Comparison of ENCODE assay signal across 11 cellular contexts in genomic region chr7:1534330-1535099, GRCh38. TPM values are rescaled to one million over a fixed set of nuclear protein-coding genes. Genes with fewer than 3 reads are reported as not detected.
A peak's percentile ranks its signal among the peaks of the same experiment; 100 is the strongest.
DNase-seq lines count a peak whose midpoint lies in the region; ATAC-seq, FAIRE-seq and TF ChIP-seq lines count a peak whose summit lies in the region.
"Had no signal": no experiment of that assay in that cellular context is flagged by ENCODE, and none has a peak within 500 bp of the region (broad histone marks: within the 10 kb centered on the region; RNA-seq: fewer than 3 reads in every experiment).

No MANE protein-coding gene starts in this region.

- H3K27me3 ChIP-seq in HUES48 (ENCODE audit: control insufficient read depth, insufficient read depth, low read length) = no peaks in the 10 kb centered on the region
- no peaks in the 10 kb centered on the region for H3K27me3 ChIP-seq in endothelial cell of umbilical vein (ENCODE audit: control insufficient read depth in 2 of 2, insufficient read depth in 2 of 2, low read length in 2 of 2)
- H3K27me3 ChIP-seq in pancreas = no peaks in the 10 kb centered on the region
- no peaks in the 10 kb centered on the region for H3K27me3 ChIP-seq in A673 (replicated peaks; ENCODE audit: insufficient read depth, low read depth, low read length, poor library complexity)

- FAIRE-seq in A549 (lab: Jason Lieb, UNC) = no peak
- FAIRE-seq in endothelial cell of umbilical vein (lab: Jason Lieb, UNC) = no peak
- no peak for FAIRE-seq in pancreas (lab: Jason Lieb, UNC)

- TF ChIP-seq RAD21 in A549 (conservative IDR thresholded peaks at IDR 0.05 in 1 of 2, IDR thresholded peaks at IDR 0.05 in 1 of 2) = no peak

- H4K20me1 ChIP-seq in endothelial cell of umbilical vein (replicated peaks; ENCODE audit: control insufficient read depth, extremely low read depth, insufficient read depth, low read length) = no peaks in the 10 kb centered on the region

- H3K36me3 ChIP-seq in HUES48 (ENCODE audit: control insufficient read depth, insufficient read depth, low read length) (peaks cover 2% of the 10 kb centered on the region; the same call in 1 of the 2 replicates), endothelial cell of umbilical vein (ENCODE audit: control insufficient read depth in 2 of 2, extremely low read depth in 1 of 2, insufficient read depth in 2 of 2, low read length in 2 of 2) (peaks cover under 1 to 4% of the 10 kb centered on the region in 2 experiments), pancreas (peaks cover 0 to 5% (median 0%) of the 10 kb centered on the region in 3 donors), A673 (ENCODE audit: insufficient read depth, low read length, poor library complexity, severe bottlenecking) (no peaks in the 10 kb centered on the region)

- H3K4me3 ChIP-seq in A549 (peak overlapping the region; percentile 98), HUES48 (ENCODE audit: low read depth, low read length) (no peak overlapping the region), endothelial cell of umbilical vein (replicated peaks in 1 of 3; ENCODE audit: insufficient read depth in 1 of 3, low read depth in 1 of 3, low read length in 3 of 3) (no peak overlapping the region), pancreas (no peak overlapping the region), A673 (ENCODE audit: low read depth, low read length, poor library complexity, severe bottlenecking) (no peak overlapping the region)

- H3K27ac ChIP-seq in A549 (peak overlapping the region; percentile 97 to 98), HUES48 (ENCODE audit: low read depth, low read length) (peak overlapping the region; percentile 48), endothelial cell of umbilical vein (ENCODE audit: insufficient read depth, low read depth, low read length) (peak overlapping the region; percentile 97), pancreas (peak overlapping the region; percentile 97 to 99 (median 98)), A673 (ENCODE audit: low read depth, low read length, poor library complexity, severe bottlenecking) (no peak overlapping the region)

- no peak for TF ChIP-seq CTCF in A549 (IDR thresholded peaks at IDR 0.05)
- no peak for TF ChIP-seq CTCF in endothelial cell of umbilical vein (IDR thresholded peaks at IDR 0.05; ENCODE audit: extremely low read depth in 1 of 2, insufficient read depth in 1 of 2, low read depth in 1 of 2, low read length in 2 of 2)
- TF ChIP-seq CTCF in pancreas (IDR thresholded peaks at IDR 0.05) = no peak
- TF ChIP-seq CTCF in A673 (conservative IDR thresholded peaks at IDR 0.05; ENCODE audit: low read depth, low read length) = no peak

- CTCF ChIA-PET in A549 (lab: Yijun Ruan, JAX) (interaction anchor here (0.8 to 18.4 kb wide), 11 partner anchors 9 to 102 kb away, joined by 3 to 204 read pairs (median 5); partner anchors contain the start of gene TMEM184A), endothelial cell of umbilical vein (lab: Charles Lee) (interaction anchor here (1.1 kb wide), 1 partner anchor 9 kb away, joined by 4 read pairs; no protein-coding TSS in a partner anchor), A673 (lab: Charles Lee) (interaction anchor here (0.6 kb wide), 1 partner anchor 1157 kb away, joined by 3 read pairs; no protein-coding TSS in a partner anchor)

- H2AFZ ChIP-seq in endothelial cell of umbilical vein (ENCODE audit: low read depth, low read length) = no peak overlapping the region

- 66% methylated on average over 24 of the region's 30 CpGs for WGBS in A549 (ENCODE audit: missing lambda C conversion rate)
- WGBS in pancreas, 2 donors = 79 to 85% methylated on average over 30 of the region's 30 CpGs

- ATAC-seq in A549 (no peak), pancreas (no peak)

- peaks cover 48% of the 10 kb centered on the region for H3K79me2 ChIP-seq in endothelial cell of umbilical vein (ENCODE audit: control insufficient read depth, insufficient read depth, low read length)

- intact Hi-C loops in endothelial cell of umbilical vein (cut with micrococcal nuclease) = no loop called here
- intact Hi-C loops in pancreas (cut with DNase I) = no loop called here
- intact Hi-C loops in A673 (cut with micrococcal nuclease; ENCODE audit: unreplicated experiment) = no loop called here

- H3K9me3 ChIP-seq in A549 (no peaks in the 10 kb centered on the region), HUES48 (ENCODE audit: control insufficient read depth, insufficient read depth, low read length) (no peaks in the 10 kb centered on the region), endothelial cell of umbilical vein (replicated peaks; ENCODE audit: control insufficient read depth, insufficient read depth, low read length) (no peaks in the 10 kb centered on the region), pancreas (no peaks in the 10 kb centered on the region), A673 (ENCODE audit: low read depth, low read length, poor library complexity, severe bottlenecking) (no peaks in the 10 kb centered on the region)

- no TSS peak for BruUV-seq in endothelial cell of umbilical vein (replicated peaks; lab: Mats Ljungman, UMichigan)
- BruUV-seq in A673 (replicated peaks; lab: Mats Ljungman, UMichigan) = no TSS peak

- DNase-seq in A549 (ENCODE audit: low read depth in 1 of 2, low spot score in 1 of 2) (peak in 1 of 2 experiments; percentile 64), endothelial cell of umbilical vein (ENCODE audit: low read depth, low spot score) (no peak), pancreas (peak in 5 of 6 donors; percentile 32 to 82 (median 36)), hypothalamus (lab: John Stamatoyannopoulos, UW) (no peak), ecto neural progenitor cell (ENCODE audit: low spot score) (no peak), A673 (ENCODE audit: low spot score) (no peak), HT-29 (ENCODE audit: low spot score) (no peak)
- DNase-seq: DMS153, head of caudate nucleus, NCI-H510A treated with DMSO at 0.1 percent for 48 hours had no signal

- TF ChIP-seq EP300 in A549 (IDR thresholded peaks at IDR 0.05) = no peak

- H3K9me1 ChIP-seq in endothelial cell of umbilical vein (replicated peaks; ENCODE audit: control insufficient read depth, extremely low read depth, insufficient read depth, low read length) = no peaks in the 10 kb centered on the region

- POLR2A ChIA-PET in A549 (lab: Yijun Ruan, JAX) = interaction anchor here (1.1 kb wide), 1 partner anchor 16 kb away, joined by 5 read pairs; no protein-coding TSS in a partner anchor
- POLR2A ChIA-PET in endothelial cell of umbilical vein (lab: Charles Lee) = interaction anchor here (1.0 kb wide), 1 partner anchor 13 kb away, joined by 3 read pairs; no protein-coding TSS in a partner anchor
- POLR2A ChIA-PET in A673 (lab: Charles Lee; ENCODE audit: low non-redundant PET) = interaction anchor here (0.7 kb wide), 1 partner anchor 964 kb away, joined by 4 read pairs; no protein-coding TSS in a partner anchor

- H3K9ac ChIP-seq in HUES48 (ENCODE audit: low read depth, low read length) (no peak overlapping the region), endothelial cell of umbilical vein (replicated peaks; ENCODE audit: extremely low read depth, insufficient read depth, low read length) (peak overlapping the region; percentile 69)

- dilution Hi-C loops in endothelial cell of umbilical vein (cut with MboI; ENCODE audit: extremely low pct_ligation_motif_present, low sequenced_read_pairs) = no loop called here

- H3K4me2 ChIP-seq in A549 (peak overlapping the region; percentile 98), endothelial cell of umbilical vein (ENCODE audit: insufficient read depth, low read length) (no peak overlapping the region)

- TF ChIP-seq POLR2A in A549 (IDR thresholded peaks at IDR 0.05; ENCODE audit: low read length) (no peak), endothelial cell of umbilical vein (IDR thresholded peaks at IDR 0.05; ENCODE audit: low read depth, low read length) (no peak)

- H3K4me1 ChIP-seq in A549 = peaks cover 57% of the 10 kb centered on the region
- peaks cover 33% of the 10 kb centered on the region for H3K4me1 ChIP-seq in HUES48 (ENCODE audit: control insufficient read depth, insufficient read depth, low read length)
- H3K4me1 ChIP-seq in endothelial cell of umbilical vein (ENCODE audit: control insufficient read depth, extremely low read depth, insufficient read depth, low read length) = peaks cover 59% of the 10 kb centered on the region
- H3K4me1 ChIP-seq in pancreas = peaks cover 27 to 49% (median 37%) of the 10 kb centered on the region in 3 donors
- H3K4me1 ChIP-seq in A673 (ENCODE audit: insufficient read depth, low read length, poor library complexity, severe bottlenecking) = peaks cover 50% of the 10 kb centered on the region

RNA-seq across cellular contexts. Expression of gene MAFK, which starts 4.0 kb away (rescaled TPM):
- polyA plus RNA-seq in A549 (2011; rRNA removed) = 61.0 and 67.9 TPM in 2 replicates
- polyA plus RNA-seq in A549 (2012; cell fraction: cytosol; rRNA removed) = 47.0 and 67.0 TPM in 2 replicates
- 433 and 488 TPM in 2 replicates for polyA plus RNA-seq in A549 (2012; cell fraction: nucleus; rRNA removed)
- polyA plus RNA-seq in A549 (2017; fragmentation: RNase III; extraction: RNeasy Plus Mini Kit Qiagen cat#74134 plus additional on column Dnase treatment) = 93.1 to 106 TPM (median 101 TPM) in 3 replicates
- 25.5 and 36.5 TPM in 2 replicates for polyA minus RNA-seq in A549 (2011; rRNA and poly(A)+ RNA removed)
- total RNA-seq in endothelial cell of umbilical vein = 39.4 and 66.9 TPM in 2 replicates
- 22.2 and 23.3 TPM in 2 replicates for polyA plus RNA-seq in endothelial cell of umbilical vein
- 10.8 and 13.7 TPM in 2 replicates for polyA plus RNA-seq in endothelial cell of umbilical vein (2011; cell fraction: cytosol; rRNA removed)
- polyA plus RNA-seq in endothelial cell of umbilical vein (2011; cell fraction: nucleus; rRNA removed) = 167 and 174 TPM in 2 replicates
- 16.7 and 23.2 TPM in 2 replicates for polyA plus RNA-seq in endothelial cell of umbilical vein (2012)
- polyA minus RNA-seq in endothelial cell of umbilical vein = 13.0 and 16.2 TPM in 2 replicates
- 27.5 TPM for polyA minus RNA-seq in endothelial cell of umbilical vein (2011; cell fraction: cytosol; rRNA and poly(A)+ RNA removed)
- 25.4 and 68.6 TPM in 2 replicates for polyA minus RNA-seq in endothelial cell of umbilical vein (2011; cell fraction: nucleus; rRNA and poly(A)+ RNA removed)
- total RNA-seq in pancreas = 10 to 100 TPM; 21.1 to 43.2 (median 23.4) TPM
- 10 to 100 TPM; 42.6 to 71.2 TPM for polyA plus RNA-seq in pancreas
- total RNA-seq in A673 (2021) = 14.6 and 16.7 TPM in 2 replicates
- total RNA-seq in HT-29 (2014; rRNA removed; shearing (Covaris generic)) = 92.6 and 95.0 TPM in 2 replicates

RNA-seq across cellular contexts. Expression of gene TMEM184A, which starts 21.5 kb away (rescaled TPM):
- 18.4 and 22.0 TPM in 2 replicates for polyA plus RNA-seq in A549 (2011; rRNA removed)
- 22.6 and 32.6 TPM in 2 replicates for polyA plus RNA-seq in A549 (2012; cell fraction: cytosol; rRNA removed)
- polyA plus RNA-seq in A549 (2012; cell fraction: nucleus; rRNA removed) = 86.6 and 140 TPM in 2 replicates
- polyA plus RNA-seq in A549 (2017; fragmentation: RNase III; extraction: RNeasy Plus Mini Kit Qiagen cat#74134 plus additional on column Dnase treatment) = 14.3 to 16.1 TPM (median 15.8 TPM) in 3 replicates
- 51.8 and 53.5 TPM in 2 replicates for polyA minus RNA-seq in A549 (2011; rRNA and poly(A)+ RNA removed)
- not detected in 2 replicates for total RNA-seq in endothelial cell of umbilical vein
- 0.41 and 0.48 TPM in 2 replicates for polyA plus RNA-seq in endothelial cell of umbilical vein
- polyA plus RNA-seq in endothelial cell of umbilical vein (2011; cell fraction: cytosol; rRNA removed) = 0.07 and 0.22 TPM in 2 replicates
- polyA plus RNA-seq in endothelial cell of umbilical vein (2011; cell fraction: nucleus; rRNA removed) = 0.25 and 0.66 TPM in 2 replicates
- polyA plus RNA-seq in endothelial cell of umbilical vein (2012) = 0.07 TPM in 2 replicates
- polyA minus RNA-seq in endothelial cell of umbilical vein = 0.15 TPM in 1 of 2 replicates, not detected in the other
- 21.1 TPM for polyA minus RNA-seq in endothelial cell of umbilical vein (2011; cell fraction: cytosol; rRNA and poly(A)+ RNA removed)
- 0.48 and 0.91 TPM in 2 replicates for polyA minus RNA-seq in endothelial cell of umbilical vein (2011; cell fraction: nucleus; rRNA and poly(A)+ RNA removed)
- 10 to 100 TPM; 15.2 to 27.5 (median 21.3) TPM for total RNA-seq in pancreas
- polyA plus RNA-seq in pancreas = 10 to 100 TPM; 29.0 to 58.9 TPM
- total RNA-seq in A673 (2021) = not detected in 2 replicates
- total RNA-seq in HT-29 (2014; rRNA removed; shearing (Covaris generic)) = 47.2 and 50.9 TPM in 2 replicates

RNA-seq across cellular contexts. Expression of gene INTS1, which starts 30.3 kb away (rescaled TPM):
- polyA plus RNA-seq in A549 (2011; rRNA removed) (14.6 and 18.4 TPM in 2 replicates), A549 (2017; fragmentation: RNase III; extraction: RNeasy Plus Mini Kit Qiagen cat#74134 plus additional on column Dnase treatment) (48.0 to 48.7 TPM (median 48.1 TPM) in 3 replicates), endothelial cell of umbilical vein (57.8 and 86.5 TPM in 2 replicates), pancreas (100 to 1,000 TPM in 1 of 2 donors, 10 to 100 TPM in 1; 92.7 to 166 TPM)
- polyA plus RNA-seq in A549 (2012; cell fraction: cytosol; rRNA removed) = 50.9 and 73.0 TPM in 2 replicates
- polyA plus RNA-seq in A549 (2012; cell fraction: nucleus; rRNA removed) = 263 and 419 TPM in 2 replicates
- polyA minus RNA-seq in A549 (2011; rRNA and poly(A)+ RNA removed) = 28.4 and 51.5 TPM in 2 replicates
- total RNA-seq in endothelial cell of umbilical vein (114 and 116 TPM in 2 replicates), pancreas (10 to 100 TPM; 45.0 to 73.2 (median 58.3) TPM), A673 (2021) (129 and 141 TPM in 2 replicates)
- polyA plus RNA-seq in endothelial cell of umbilical vein (2011; cell fraction: cytosol; rRNA removed) = 25.1 and 38.8 TPM in 2 replicates
- polyA plus RNA-seq in endothelial cell of umbilical vein (2011; cell fraction: nucleus; rRNA removed) = 99.5 and 107 TPM in 2 replicates
- 48.4 and 56.9 TPM in 2 replicates for polyA plus RNA-seq in endothelial cell of umbilical vein (2012)
- polyA minus RNA-seq in endothelial cell of umbilical vein = 39.2 and 47.6 TPM in 2 replicates
- 50.1 TPM for polyA minus RNA-seq in endothelial cell of umbilical vein (2011; cell fraction: cytosol; rRNA and poly(A)+ RNA removed)
- polyA minus RNA-seq in endothelial cell of umbilical vein (2011; cell fraction: nucleus; rRNA and poly(A)+ RNA removed) = 38.4 and 74.9 TPM in 2 replicates
- total RNA-seq in HT-29 (2014; rRNA removed; shearing (Covaris generic)) = 117 and 141 TPM in 2 replicates

RNA-seq across cellular contexts. Expression of gene PSMG3, which starts 35.3 kb away (rescaled TPM):
- 83.9 and 89.3 TPM in 2 replicates for polyA plus RNA-seq in A549 (2011; rRNA removed)
- polyA plus RNA-seq in A549 (2012; cell fraction: cytosol; rRNA removed) = 158 and 161 TPM in 2 replicates
- polyA plus RNA-seq in A549 (2012; cell fraction: nucleus; rRNA removed) = 102 and 111 TPM in 2 replicates
- 75.9 to 81.0 TPM (median 78.3 TPM) in 3 replicates for polyA plus RNA-seq in A549 (2017; fragmentation: RNase III; extraction: RNeasy Plus Mini Kit Qiagen cat#74134 plus additional on column Dnase treatment)
- polyA minus RNA-seq in A549 (2011; rRNA and poly(A)+ RNA removed) = 22.6 and 32.9 TPM in 2 replicates
- total RNA-seq in endothelial cell of umbilical vein = 25.5 and 28.4 TPM in 2 replicates
- polyA plus RNA-seq in endothelial cell of umbilical vein = 40.4 and 49.7 TPM in 2 replicates
- polyA plus RNA-seq in endothelial cell of umbilical vein (2011; cell fraction: cytosol; rRNA removed) = 48.3 and 57.1 TPM in 2 replicates
- polyA plus RNA-seq in endothelial cell of umbilical vein (2011; cell fraction: nucleus; rRNA removed) = 29.1 and 31.2 TPM in 2 replicates
- 18.9 and 27.6 TPM in 2 replicates for polyA plus RNA-seq in endothelial cell of umbilical vein (2012)
- polyA minus RNA-seq in endothelial cell of umbilical vein = 11.4 and 14.3 TPM in 2 replicates
- 39.1 TPM for polyA minus RNA-seq in endothelial cell of umbilical vein (2011; cell fraction: cytosol; rRNA and poly(A)+ RNA removed)
- 4.4 and 6.7 TPM in 2 replicates for polyA minus RNA-seq in endothelial cell of umbilical vein (2011; cell fraction: nucleus; rRNA and poly(A)+ RNA removed)
- 10 to 100 TPM in 4 of 6 donors, 1 to 10 TPM in 2; 6.7 to 12.0 (median 11.0) TPM for total RNA-seq in pancreas
- 10 to 100 TPM; 45.6 to 46.1 TPM for polyA plus RNA-seq in pancreas
- 54.9 and 57.9 TPM in 2 replicates for total RNA-seq in A673 (2021)
- total RNA-seq in HT-29 (2014; rRNA removed; shearing (Covaris generic)) = 129 and 149 TPM in 2 replicates

Comparison
In these comparisons a context has a peak if more than half of its experiments do, and no peak if none do; other contexts are left out.
1. DNase-seq: peak in pancreas (5 of 6); none in endothelial cell of umbilical vein (single experiment), hypothalamus (0 of 51), ecto neural progenitor cell (single experiment), A673 (single experiment) and HT-29 (single experiment).
2. RNA of gene TMEM184A, which starts 21.5 kb away (total RNA-seq): 47.2 to 50.9 TPM in HT-29 and 15.2 to 27.5 TPM in pancreas; not detected in A673 and not detected in endothelial cell of umbilical vein; every median in the first group is over 10 times any median in the second.